ENCODE assay signal across 18 cellular contexts in the genomic region with DNA sequence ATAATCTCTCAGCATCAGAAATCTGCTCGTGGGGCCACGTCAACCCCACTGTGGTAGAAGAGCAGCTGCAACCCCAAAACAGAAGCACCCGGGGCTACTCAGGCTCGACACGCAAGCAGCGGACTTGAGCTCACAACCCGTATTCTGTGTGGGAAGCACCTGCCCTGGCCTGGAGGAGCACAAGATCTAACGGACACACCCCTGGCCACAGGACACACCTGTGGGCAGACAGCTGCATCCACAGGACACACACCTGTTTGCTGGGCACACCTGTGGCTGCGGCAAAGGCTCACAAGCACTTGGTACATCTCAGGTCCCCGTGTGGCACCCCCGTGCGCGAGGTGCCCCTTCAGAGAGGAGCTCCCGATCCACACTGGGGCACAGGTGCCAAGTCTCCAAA.
"Had no signal": no experiment of that assay in that cellular context is flagged by ENCODE, and none has a peak within 500 bp of the region (broad histone marks: within the 10 kb centered on the region; RNA-seq: fewer than 3 reads in every experiment).

No MANE protein-coding gene starts in this region.

- H3K4me1 ChIP-seq: lower lobe of right lung, tibial artery, uterus had no signal

- H3K36me3 ChIP-seq: uterus had no signal

- H3K9me3 Mint-ChIP-seq: activated CD4-positive, alpha-beta T cell treated with anti-CD3 and anti-CD28 coated beads, Interleukin-2, amount 10 ng/mL, durations not matched to agents 7 days and 5 days had no signal

- H3K9me3 ChIP-seq: lower lobe of right lung, spleen, tibial artery, uterus had no signal

- DNase-seq: activated CD4-positive, alpha-beta T cell treated with anti-CD3 and anti-CD28 coated beads, Interleukin-2, amount 10 ng/mL, durations not matched to agents 7 days and 5 days; activated CD8-positive, alpha-beta memory T cell treated with anti-CD3 and anti-CD28 coated beads for 24 hours; activated CD8-positive, alpha-beta memory T cell treated with anti-CD3 and anti-CD28 coated beads, Interleukin-2, amount 50 U/mL, for 48 hours; activated effector memory CD4-positive, alpha-beta T cell treated with Interleukin-2 at 50 U/mL for 16 hours; activated naive CD4-positive, alpha-beta T cell treated with anti-CD3 and anti-CD28 coated beads, Interleukin-2, amount 50 U/mL, for 16 hours; activated T-cell treated with anti-CD3 and anti-CD28 coated beads, Interleukin-2, amount 50 U/mL, for 48 hours; aorta; erythroblast; foreskin melanocyte; lower lobe of right lung; nephron progenitor cell; retina; spleen; stimulated activated CD4-positive, alpha-beta T cell treated with anti-CD3 and anti-CD28 coated beads, Interleukin-4, amount 100 ng/mL, for 4 hours; stimulated activated naive B cell treated with anti-CD40 and anti-IgM and Interleukin-4, amounts not matched to agents 10 μg/mL and 1 μg/mL and 100 μg/mL, for 72 hours; tibial artery; uterus had no signal

- H3K27ac ChIP-seq: coronary artery, lower lobe of right lung, tibial artery, uterus had no signal

- H3K27me3 ChIP-seq: tibial artery, uterus had no signal

- H3K4me3 Mint-ChIP-seq: activated CD4-positive, alpha-beta T cell treated with anti-CD3 and anti-CD28 coated beads, Interleukin-2, amount 10 ng/mL, durations not matched to agents 7 days and 5 days; nephron progenitor cell; stimulated activated naive B cell treated with anti-CD40 and anti-IgM and Interleukin-4, amounts not matched to agents 10 μg/mL and 1 μg/mL and 100 μg/mL, for 72 hours had no signal

- H3K4me3 ChIP-seq: coronary artery, lower lobe of right lung, spleen, tibial artery, uterus had no signal

- H3K27ac Mint-ChIP-seq: activated CD4-positive, alpha-beta T cell treated with anti-CD3 and anti-CD28 coated beads, Interleukin-2, amount 10 ng/mL, durations not matched to agents 7 days and 5 days; stimulated activated naive B cell treated with anti-CD40 and anti-IgM and Interleukin-4, amounts not matched to agents 10 μg/mL and 1 μg/mL and 100 μg/mL, for 72 hours had no signal

- H3K36me3 Mint-ChIP-seq: stimulated activated naive B cell treated with anti-CD40 and anti-IgM and Interleukin-4, amounts not matched to agents 10 μg/mL and 1 μg/mL and 100 μg/mL, for 72 hours had no signal
